8 cellular contexts compared by ENCODE assay signal in genomic region chr7:157336383-157337315, GRCh38. TPM values are rescaled to one million over a fixed set of nuclear protein-coding genes. Genes with fewer than 3 reads are reported as not detected.
DNase-seq lines count a peak whose midpoint lies in the region; ATAC-seq, FAIRE-seq and TF ChIP-seq lines count a peak whose summit lies in the region.

DNAJB6 (plus strand) TSS chr7:157337004; CDS start chr7:157358573, 21,569 bp downstream.

- peak within 1 kb of the TSS; percentile 87 for H3K4me3 Mint-ChIP-seq in activated naive CD8-positive, alpha-beta T cell treated with anti-CD3 and anti-CD28 coated beads, Interleukin-2, amount 50 U/mL, for 24 hours

- WGBS in pancreas, 2 donors, result 1% methylated on average over 84 to 114 of the region's 114 CpGs
- WGBS in thyroid gland, 2 donors, result 2 to 6% methylated on average over 32 to 46 of the region's 114 CpGs

- no peaks in the 10 kb centered on the region for H3K36me3 ChIP-seq in pancreas
- H3K36me3 ChIP-seq in thyroid gland, result no peaks in the 10 kb centered on the region

- peak within 1 kb of the TSS; percentile 96 for H3K27ac Mint-ChIP-seq in activated naive CD8-positive, alpha-beta T cell treated with anti-CD3 and anti-CD28 coated beads, Interleukin-2, amount 50 U/mL, for 24 hours

- H3K4me3 ChIP-seq in GM12875 (ENCODE audit: low read depth, low read length), result peak within 1 kb of the TSS; percentile 78
- H3K4me3 ChIP-seq in pancreas, result peak within 1 kb of the TSS; percentile 45 to 83 (median 64)
- H3K4me3 ChIP-seq in thyroid gland (replicated peaks in 1 of 3), result peak within 1 kb of the TSS; percentile 33 to 63 (median 51)

- H3K9me3 ChIP-seq in pancreas, result no peaks in the 10 kb centered on the region
- H3K9me3 ChIP-seq in thyroid gland, result no peaks in the 10 kb centered on the region

- peaks cover 10% of the 10 kb centered on the region for H3K27me3 Mint-ChIP-seq in activated naive CD8-positive, alpha-beta T cell treated with anti-CD3 and anti-CD28 coated beads, Interleukin-2, amount 50 U/mL, for 24 hours

- ATAC-seq in HG02759 (IDR thresholded peaks at IDR 0.05; ENCODE audit: unreplicated experiment) (peak; percentile 79), Right ventricle myocardium superior (ENCODE audit: poor library complexity) (peak; percentile 92), pancreas (peak; percentile 83 to 91 (median 90))
- peak; percentile 75 for ATAC-seq in activated naive CD8-positive, alpha-beta T cell treated with anti-CD3 and anti-CD28 coated beads, Interleukin-2, amount 50 U/mL, for 24 hours

- H3K27ac ChIP-seq in pancreas, result peak within 1 kb of the TSS; percentile 77 to 97 (median 90)
- peak within 1 kb of the TSS; percentile 95 to 97 (median 96) for H3K27ac ChIP-seq in thyroid gland

- no peak for FAIRE-seq in pancreas (lab: Jason Lieb, UNC)

- TF ChIP-seq POLR2A in thyroid gland (IDR thresholded peaks at IDR 0.05), result peak; percentile 73 to 99

- H3K4me1 ChIP-seq in pancreas (peaks cover 7 to 18% (median 14%) of the 10 kb centered on the region in 3 donors), thyroid gland (peaks cover 18 to 30% of the 10 kb centered on the region in 2 donors)

- H3K9me3 Mint-ChIP-seq in activated naive CD8-positive, alpha-beta T cell treated with anti-CD3 and anti-CD28 coated beads, Interleukin-2, amount 50 U/mL, for 24 hours, result no peaks in the 10 kb centered on the region

- DNase-seq in NCI-H1417 (lab: John Stamatoyannopoulos, UW) (peak; percentile 95 to 97 (median 97)), SW480 (ENCODE audit: low spot score) (peak; percentile 87), Right ventricle myocardium superior (peak; percentile 95), pancreas (peak; percentile 90 to 99 (median 94)), thyroid gland (peak; percentile 90 to 91)
- peak; percentile 97 for DNase-seq in activated naive CD8-positive, alpha-beta T cell treated with anti-CD3 and anti-CD28 coated beads, Interleukin-2, amount 50 U/mL, for 24 hours

- H3K4me1 Mint-ChIP-seq in activated naive CD8-positive, alpha-beta T cell treated with anti-CD3 and anti-CD28 coated beads, Interleukin-2, amount 50 U/mL, for 24 hours, result peaks cover 54% of the 10 kb centered on the region

- H3K27me3 ChIP-seq in pancreas (no peaks in the 10 kb centered on the region), thyroid gland (no peaks in the 10 kb centered on the region)

- intact Hi-C loops in Right ventricle myocardium superior (cut with DNase I), result no loop called here
- intact Hi-C loops in pancreas (cut with DNase I), result no loop called here
- intact Hi-C loops in thyroid gland (cut with DNase I), result no loop called here

- H3K36me3 Mint-ChIP-seq in activated naive CD8-positive, alpha-beta T cell treated with anti-CD3 and anti-CD28 coated beads, Interleukin-2, amount 50 U/mL, for 24 hours (ENCODE audit: low read depth), result peaks cover 21% of the 10 kb centered on the region

- TF ChIP-seq CTCF in GM12875 (IDR thresholded peaks at IDR 0.05; ENCODE audit: borderline replicate concordance, insufficient read depth, low read depth, low read length) (no peak), pancreas (IDR thresholded peaks at IDR 0.05) (no peak), thyroid gland (IDR thresholded peaks at IDR 0.05) (no peak)

RNA-seq across cellular contexts. Expression of gene DNAJB6, which starts in this region (rescaled TPM):
- 191 TPM for total RNA-seq in Right ventricle myocardium superior
- total RNA-seq in pancreas, result 10 to 100 TPM; 23.0 to 49.4 (median 28.2) TPM
- polyA plus RNA-seq in pancreas, result 10 to 100 TPM; 34.6 to 47.9 TPM
- total RNA-seq in thyroid gland, result 10 to 100 TPM; 80.7 to 92.7 (median 91.1) TPM

Comparison
In these comparisons a context has a peak if more than half of its experiments do, and no peak if none do; other contexts are left out.
1. Peak in every context shown above with its lines: DNase-seq, ATAC-seq, H3K4me3 ChIP-seq and H3K27ac ChIP-seq.